Comparison of ENCODE assay signal across 1 cellular context in genomic region chr9:88458716-88459115, GRCh38.
TF ChIP-seq lines count a peak whose summit lies in the region.

No MANE protein-coding gene starts in this region.

TF ChIP-seq in HepG2, 621 proteins besides CTCF, POLR2A, EP300 and RAD21 (continued from another document):
- TF ChIP-seq IRF9 (CRISPR knock-in tag; IDR thresholded peaks at IDR 0.05; ENCODE audit: borderline replicate concordance) (no peak), HOXA3 (CRISPR knock-in tag; IDR thresholded peaks at IDR 0.05) (no peak), KLF15 (CRISPR knock-in tag; IDR thresholded peaks at IDR 0.05; ENCODE audit: borderline replicate concordance) (no peak)
